10 cellular contexts compared by ENCODE assay signal in genomic region chr20:24357169-24357568, GRCh38.
"Had no signal": no experiment of that assay in that cellular context is flagged by ENCODE, and none has a peak within 500 bp of the region (broad histone marks: within the 10 kb centered on the region; RNA-seq: fewer than 3 reads in every experiment).

No MANE protein-coding gene starts in this region.

- H3K27ac ChIP-seq: adrenal gland, gastroesophageal sphincter, upper lobe of left lung had no signal

- H3K4me3 ChIP-seq: adrenal gland, gastroesophageal sphincter, upper lobe of left lung had no signal

- H3K27me3 ChIP-seq: adrenal gland, upper lobe of left lung had no signal

- H3K36me3 ChIP-seq: adrenal gland, gastroesophageal sphincter, upper lobe of left lung had no signal

- DNase-seq: activated naive CD4-positive, alpha-beta T cell treated with anti-CD3 and anti-CD28 coated beads, Interleukin-2, amount 50 U/mL, for 16 hours; activated T-cell treated with anti-CD3 and anti-CD28 coated beads, Interleukin-2, amount 50 U/mL, for 1 hour; adrenal gland; naive thymus-derived CD4-positive, alpha-beta T cell; nucleus accumbens; stimulated activated CD4-positive, alpha-beta T cell treated with anti-CD3 and anti-CD28 coated beads, Interleukin-12 subunit alpha, Interleukin-12 subunit beta, amount 100 ng/mL, for 4 hours; stimulated activated naive CD4-positive, alpha-beta T cell; upper lobe of left lung had no signal

- H3K9me3 ChIP-seq: adrenal gland had no signal

- ATAC-seq: activated CD4-positive, CD25-positive, alpha-beta regulatory T cell treated with anti-CD3 and anti-CD28 coated beads, Interleukin-2, amount 50 U/mL, for 24 hours; gastroesophageal sphincter; naive thymus-derived CD4-positive, alpha-beta T cell had no signal

- H3K4me1 ChIP-seq: adrenal gland, gastroesophageal sphincter, upper lobe of left lung had no signal
